8 cellular contexts compared by ENCODE assay signal in genomic region chr4:154491731-154492249, GRCh38. TPM values are rescaled to one million over a fixed set of nuclear protein-coding genes. Genes with fewer than 3 reads are reported as not detected.
DNase-seq lines count a peak whose midpoint lies in the region; ATAC-seq, FAIRE-seq and TF ChIP-seq lines count a peak whose summit lies in the region.

DCHS2 (minus strand) TSS chr4:154491799; CDS start chr4:154491355, 444 bp downstream.

- H3K4me1 ChIP-seq in HAP-1 (no peaks in the 10 kb centered on the region; the same call in 1 of the 2 replicates), left lung (peaks cover 6 to 16% of the 10 kb centered on the region in 2 donors), thymus (ENCODE audit: control insufficient read depth, insufficient read depth, low read length) (no peaks in the 10 kb centered on the region)

- no TSS peak for BruUV-seq in MCF 10A (replicated peaks; lab: Mats Ljungman, UMichigan)

- intact Hi-C loops in MCF 10A (cut with micrococcal nuclease) (no loop called here), left lung (cut with DNase I) (no loop called here)

- no peaks in the 10 kb centered on the region for H3K9me3 ChIP-seq in HAP-1
- H3K9me3 ChIP-seq in left lung: no peaks in the 10 kb centered on the region
- H3K9me3 ChIP-seq in thymus (ENCODE audit: control insufficient read depth): peaks cover 1% of the 10 kb centered on the region

- peak within 1 kb of the TSS; percentile 80 for H3K4me3 Mint-ChIP-seq in activated naive CD4-positive, alpha-beta T cell treated with anti-CD3 and anti-CD28 coated beads, Interleukin-2, amount 50 U/mL, for 24 hours
- H3K4me3 Mint-ChIP-seq in MCF 10A (ENCODE audit: unreplicated experiment): peak within 1 kb of the TSS; percentile 67

- no peaks in the 10 kb centered on the region for H3K36me3 ChIP-seq in HAP-1 (replicated peaks)
- H3K36me3 ChIP-seq in left lung: no peaks in the 10 kb centered on the region
- H3K36me3 ChIP-seq in thymus (ENCODE audit: control insufficient read depth, insufficient read depth): no peaks in the 10 kb centered on the region

- no peak within 1 kb of the TSS for H3K27ac ChIP-seq in left lung
- H3K27ac ChIP-seq in thymus (ENCODE audit: low read depth): no peak within 1 kb of the TSS

- H3K9me3 Mint-ChIP-seq in activated naive CD4-positive, alpha-beta T cell treated with anti-CD3 and anti-CD28 coated beads, Interleukin-2, amount 50 U/mL, for 24 hours: no peaks in the 10 kb centered on the region
- H3K9me3 Mint-ChIP-seq in MCF 10A (ENCODE audit: unreplicated experiment): no peaks in the 10 kb centered on the region

- no peak for TF ChIP-seq POLR2A in H54 (IDR thresholded peaks at IDR 0.05; ENCODE audit: low read depth, low read length)

- FAIRE-seq in H54 (lab: Jason Lieb, UNC): no peak

- H3K36me3 Mint-ChIP-seq in activated naive CD4-positive, alpha-beta T cell treated with anti-CD3 and anti-CD28 coated beads, Interleukin-2, amount 50 U/mL, for 24 hours: no peaks in the 10 kb centered on the region
- H3K36me3 Mint-ChIP-seq in MCF 10A (ENCODE audit: insufficient read depth, unreplicated experiment): no peaks in the 10 kb centered on the region

- POLR2A ChIA-PET in MCF 10A (lab: Yijun Ruan, JAX): interaction anchor here (0.5 kb wide), 1 partner anchor 40 kb away, joined by 3 read pairs; no protein-coding TSS in a partner anchor

- H3K4me3 ChIP-seq in HAP-1: peak within 1 kb of the TSS; percentile 31
- H3K4me3 ChIP-seq in left lung: peak within 1 kb of the TSS in 1 of 2 donors; percentile 22
- peak within 1 kb of the TSS; percentile 10 for H3K4me3 ChIP-seq in thymus (ENCODE audit: low read length)

- CTCF ChIA-PET in MCF 10A (lab: Yijun Ruan, JAX): interaction anchor here (0.5 to 1.5 kb wide), 4 partner anchors 11 to 78 kb away, joined by 3 to 5 read pairs (median 3); no protein-coding TSS in a partner anchor

- TF ChIP-seq CTCF in MCF 10A (IDR thresholded peaks at IDR 0.05; ENCODE audit: unreplicated experiment) (no peak), left lung (IDR thresholded peaks at IDR 0.05) (no peak)

- H3K4me1 Mint-ChIP-seq in activated naive CD4-positive, alpha-beta T cell treated with anti-CD3 and anti-CD28 coated beads, Interleukin-2, amount 50 U/mL, for 24 hours: peaks cover 15% of the 10 kb centered on the region
- peaks cover 6% of the 10 kb centered on the region for H3K4me1 Mint-ChIP-seq in MCF 10A (ENCODE audit: insufficient read depth, unreplicated experiment)

- no peak for DNase-seq in activated naive CD4-positive, alpha-beta T cell treated with anti-CD3 and anti-CD28 coated beads, Interleukin-2, amount 50 U/mL, for 16 hours
- DNase-seq in HAP-1 (ENCODE audit: low spot score in 2 of 2) (peak; percentile 64 to 85), NCI-H2227 treated with DMSO at 0.1 percent for 48 hours (lab: John Stamatoyannopoulos, UW) (peak; percentile 61), MCF 10A (ENCODE audit: unreplicated experiment) (no peak), left lung (peak in 1 of 2 donors; percentile 68), H54 (ENCODE audit: insufficient read length, low spot score) (no peak)

- peak; percentile 59 for ATAC-seq in left lung

- in situ Hi-C loops in HAP-1 (cut with MboI; ENCODE audit: low sequenced_read_pairs): no loop called here

- under 1% methylated on average over 42 of the region's 42 CpGs for WGBS in thymus

- H3K27ac Mint-ChIP-seq in activated naive CD4-positive, alpha-beta T cell treated with anti-CD3 and anti-CD28 coated beads, Interleukin-2, amount 50 U/mL, for 24 hours: peak within 1 kb of the TSS; percentile 39
- H3K27ac Mint-ChIP-seq in MCF 10A (ENCODE audit: low read depth, unreplicated experiment): no peak within 1 kb of the TSS

- H3K27me3 ChIP-seq in HAP-1 (ENCODE audit: low read depth) (no peaks in the 10 kb centered on the region), left lung (peaks cover 48 to 86% of the 10 kb centered on the region in 2 donors), thymus (ENCODE audit: control insufficient read depth, insufficient read depth) (peaks cover 49% of the 10 kb centered on the region)

- peaks cover 45% of the 10 kb centered on the region for H3K27me3 Mint-ChIP-seq in activated naive CD4-positive, alpha-beta T cell treated with anti-CD3 and anti-CD28 coated beads, Interleukin-2, amount 50 U/mL, for 24 hours
- no peaks in the 10 kb centered on the region for H3K27me3 Mint-ChIP-seq in MCF 10A (ENCODE audit: insufficient read depth, unreplicated experiment)

RNA-seq across cellular contexts. Expression of gene DCHS2, which starts in this region (rescaled TPM):
- total RNA-seq in MCF 10A (2022) (0.02 and 0.17 TPM in 2 replicates), left lung (under 1 TPM; 0.12 to 0.13 TPM)
- polyA plus RNA-seq in thymus: 0.07 TPM

Comparison
In these comparisons a context has a peak if more than half of its experiments do, and no peak if none do; other contexts are left out.
1. Peak in ATAC-seq in left lung; RNA of the gene not detected or under 1 TPM.
2. DNase-seq: peak in HAP-1 (2 of 2) and NCI-H2227 treated with DMSO at 0.1 percent for 48 hours (single experiment); none in activated naive CD4-positive, alpha-beta T cell treated with anti-CD3 and anti-CD28 coated beads, Interleukin-2, amount 50 U/mL, for 16 hours (single experiment), MCF 10A (single experiment) and H54 (single experiment).